Comparison of ENCODE assay signal across 8 cellular contexts in the genomic region with DNA sequence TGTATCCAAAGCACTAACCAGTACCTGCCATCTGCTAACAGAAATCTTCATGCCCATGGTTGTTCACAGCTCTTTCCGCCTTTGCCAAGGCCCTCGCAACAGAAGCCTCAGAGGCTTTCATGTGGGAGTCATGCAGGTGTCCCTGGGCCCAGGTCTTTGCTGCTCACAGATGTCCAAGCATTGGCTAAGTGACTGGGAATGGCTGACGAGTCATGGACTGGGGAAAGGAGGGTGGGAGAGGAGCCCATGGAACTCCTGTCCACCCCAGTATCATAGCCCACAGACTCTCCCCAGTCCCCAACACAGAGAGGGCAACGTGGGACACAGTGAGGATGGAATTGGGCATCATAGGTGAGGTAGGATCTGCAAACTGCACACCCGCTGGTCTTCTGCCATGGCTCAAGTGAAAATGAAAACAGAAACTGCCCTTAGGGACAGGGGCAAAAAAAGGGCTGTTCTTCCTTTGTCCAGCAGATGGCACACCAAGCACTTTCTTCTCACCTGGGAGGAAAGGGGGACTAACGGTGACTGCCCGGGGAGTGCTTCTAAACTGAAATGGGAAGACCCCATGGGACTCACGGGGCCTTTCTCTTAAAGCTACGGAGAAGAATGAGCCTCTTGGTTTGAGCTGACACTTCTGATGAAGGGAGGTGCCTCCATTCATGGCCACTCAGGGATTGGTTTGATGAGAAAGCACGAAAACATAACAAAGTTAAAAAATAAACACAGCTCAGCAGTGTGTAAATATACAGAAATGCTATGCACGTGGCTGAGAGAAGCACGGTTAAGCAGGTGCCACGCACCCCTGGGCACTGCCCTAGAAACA. TPM values are rescaled to one million over a fixed set of nuclear protein-coding genes. Genes with fewer than 3 reads are reported as not detected.
DNase-seq lines count a peak whose midpoint lies in the region; ATAC-seq lines count a peak whose summit lies in the region.

No MANE protein-coding gene starts in this region.

- ATAC-seq in GM21529 (IDR thresholded peaks at IDR 0.05; ENCODE audit: unreplicated experiment) (peak; percentile 72), aorta (ENCODE audit: low FRiP score) (peak; percentile 78)

- H3K4me1 ChIP-seq in HUES6 (ENCODE audit: control insufficient read depth, insufficient read depth, low read length) (peaks cover 34% of the 10 kb centered on the region), aorta (ENCODE audit: control insufficient read depth in 1 of 2, insufficient read depth in 2 of 2, low read length in 2 of 2) (no peaks in the 10 kb centered on the region)

- H3K9me3 ChIP-seq in HUES6 (ENCODE audit: control insufficient read depth, insufficient read depth, low read depth, low read length): no peaks in the 10 kb centered on the region
- H3K9me3 ChIP-seq in aorta (ENCODE audit: control insufficient read depth, low read length): no peaks in the 10 kb centered on the region

- H3K27me3 ChIP-seq in HUES6 (ENCODE audit: control insufficient read depth, insufficient read depth, low read length): peaks cover 3% of the 10 kb centered on the region
- H3K27me3 ChIP-seq in aorta (ENCODE audit: control insufficient read depth in 1 of 2, insufficient read depth in 2 of 2, low read length in 1 of 2): no peaks in the 10 kb centered on the region

- H3K4me3 ChIP-seq in HUES6 (ENCODE audit: low read depth, low read length): peak overlapping the region; percentile 20; the same call in 1 of the 2 replicates
- H3K4me3 ChIP-seq in aorta (ENCODE audit: low read length in 2 of 2): no peak overlapping the region

- DNase-seq in GDM1 (lab: John Stamatoyannopoulos, UW): peak; percentile 64
- DNase-seq in RKO (ENCODE audit: low spot score): peak; percentile 67
- DNase-seq in activated effector memory CD4-positive, alpha-beta T cell treated with anti-CD3 and anti-CD28 coated beads, Interleukin-2, amount 50 U/mL, for 16 hours: peak; percentile 89
- DNase-seq in globus pallidus (ENCODE audit: low spot score): peak; percentile 43
- peak; percentile 71 for DNase-seq in pons (ENCODE audit: low spot score)
- DNase-seq in aorta: peak in 1 of 2 donors; percentile 68

- WGBS in aorta, 2 donors: 24 to 26% methylated on average over 13 of the region's 13 CpGs

- no peak overlapping the region for H3K9ac ChIP-seq in HUES6 (ENCODE audit: low read length)

- intact Hi-C loops in aorta (cut with DNase I): loop anchor here (5.0 to 10.0 kb wide), 3 partner anchors 200 to 380 kb away; a partner anchor contains a TSS

- no peaks in the 10 kb centered on the region for H3K36me3 ChIP-seq in HUES6 (ENCODE audit: control insufficient read depth, insufficient read depth, low read length)
- H3K36me3 ChIP-seq in aorta (ENCODE audit: control insufficient read depth in 1 of 2, insufficient read depth in 2 of 2, low read length in 1 of 2): no peaks in the 10 kb centered on the region

- H3K27ac ChIP-seq in HUES6 (ENCODE audit: low read depth, low read length): no peak overlapping the region
- no peak overlapping the region for H3K27ac ChIP-seq in aorta (ENCODE audit: low read depth in 1 of 2, low read length in 2 of 2)

RNA-seq across cellular contexts. Expression of a gene that starts 11.1 kb away (rescaled TPM):
- 10 to 100 TPM; 11.8 to 13.5 TPM for total RNA-seq in aorta
- 10 to 100 TPM; 15.4 to 23.5 TPM for polyA plus RNA-seq in aorta

RNA-seq across cellular contexts. Expression of a gene that starts 29.9 kb away (rescaled TPM):
- total RNA-seq in aorta: under 1 TPM; 0.16 to 0.57 TPM
- polyA plus RNA-seq in aorta: under 1 TPM in 1 of 2 donors, not detected in 1; 0.03 TPM

RNA-seq across cellular contexts. Expression of a gene that starts 46.7 kb away (rescaled TPM):
- not detected for total RNA-seq in aorta
- not detected for polyA plus RNA-seq in aorta
